In genomic region chr4:15451181-15451865, GRCh38 we compare ENCODE assay signal across 14 cellular contexts. TPM values are rescaled to one million over a fixed set of nuclear protein-coding genes. Genes with fewer than 3 reads are reported as not detected.
A peak's percentile ranks its signal among the peaks of the same experiment; 100 is the strongest.
DNase-seq lines count a peak whose midpoint lies in the region; ATAC-seq, FAIRE-seq and TF ChIP-seq lines count a peak whose summit lies in the region.
"Had no signal": no experiment of that assay in that cellular context is flagged by ENCODE, and none has a peak within 500 bp of the region (broad histone marks: within the 10 kb centered on the region; RNA-seq: fewer than 3 reads in every experiment).

No MANE protein-coding gene starts in this region.

- H3K9me1 ChIP-seq in endothelial cell of umbilical vein (replicated peaks; ENCODE audit: control insufficient read depth, extremely low read depth, insufficient read depth, low read length) = no peaks in the 10 kb centered on the region

- H3K9ac ChIP-seq in endothelial cell of umbilical vein (replicated peaks; ENCODE audit: extremely low read depth, insufficient read depth, low read length) = no peak overlapping the region

- no peak for FAIRE-seq in endothelial cell of umbilical vein (lab: Jason Lieb, UNC)
- FAIRE-seq: GM12892 had no signal

- no peak overlapping the region for H3K4me3 Mint-ChIP-seq in naive thymus-derived CD4-positive, alpha-beta T cell
- H3K4me3 Mint-ChIP-seq: activated naive CD8-positive, alpha-beta T cell treated with anti-CD3 and anti-CD28 coated beads, Interleukin-2, amount 10 ng/mL, durations not matched to agents 7 days and 5 days had no signal

- no peaks in the 10 kb centered on the region for H3K9me3 ChIP-seq in endothelial cell of umbilical vein (replicated peaks; ENCODE audit: control insufficient read depth, insufficient read depth, low read length)
- no peaks in the 10 kb centered on the region for H3K9me3 ChIP-seq in naive thymus-derived CD4-positive, alpha-beta T cell (ENCODE audit: control insufficient read depth in 2 of 3, low read length in 3 of 3)
- H3K9me3 ChIP-seq: psoas muscle had no signal

- POLR2A ChIA-PET in endothelial cell of umbilical vein (lab: Charles Lee) = no interaction called here
- POLR2A ChIA-PET in naive thymus-derived CD4-positive, alpha-beta T cell (lab: Charles Lee) = interaction anchor here (0.7 kb wide), 1 partner anchor 379 kb away, joined by 4 read pairs; no protein-coding TSS in a partner anchor

- H3K27ac ChIP-seq in endothelial cell of umbilical vein (ENCODE audit: insufficient read depth, low read depth, low read length) = no peak overlapping the region
- H3K27ac ChIP-seq in naive thymus-derived CD4-positive, alpha-beta T cell (ENCODE audit: low read depth, low read length) = no peak overlapping the region
- H3K27ac ChIP-seq: psoas muscle had no signal

- no peak overlapping the region for H3K4me2 ChIP-seq in endothelial cell of umbilical vein (ENCODE audit: insufficient read depth, low read length)

- H3K36me3 ChIP-seq in endothelial cell of umbilical vein (ENCODE audit: control insufficient read depth in 2 of 2, extremely low read depth in 1 of 2, insufficient read depth in 2 of 2, low read length in 2 of 2) = no peaks in the 10 kb centered on the region
- no peaks in the 10 kb centered on the region for H3K36me3 ChIP-seq in naive thymus-derived CD4-positive, alpha-beta T cell (ENCODE audit: control insufficient read depth in 2 of 3, insufficient read depth in 3 of 3, low read length in 3 of 3)

- ATAC-seq in naive thymus-derived CD4-positive, alpha-beta T cell = peak; percentile 53
- ATAC-seq in GM19023 (IDR thresholded peaks at IDR 0.05; ENCODE audit: unreplicated experiment) = no peak

- no peak for TF ChIP-seq CTCF in endothelial cell of umbilical vein (IDR thresholded peaks at IDR 0.05; ENCODE audit: extremely low read depth in 1 of 2, insufficient read depth in 1 of 2, low read depth in 1 of 2, low read length in 2 of 2)

- no peak overlapping the region for H3K4me3 ChIP-seq in endothelial cell of umbilical vein (replicated peaks in 1 of 3; ENCODE audit: insufficient read depth in 1 of 3, low read depth in 1 of 3, low read length in 3 of 3)
- no peak overlapping the region for H3K4me3 ChIP-seq in naive thymus-derived CD4-positive, alpha-beta T cell (ENCODE audit: low read length)
- H3K4me3 ChIP-seq: psoas muscle had no signal

- BruUV-seq in endothelial cell of umbilical vein (replicated peaks; lab: Mats Ljungman, UMichigan) = no TSS peak

- H3K27ac Mint-ChIP-seq in naive thymus-derived CD4-positive, alpha-beta T cell = no peak overlapping the region
- H3K27ac Mint-ChIP-seq: activated naive CD8-positive, alpha-beta T cell treated with anti-CD3 and anti-CD28 coated beads, Interleukin-2, amount 10 ng/mL, durations not matched to agents 7 days and 5 days had no signal

- DNase-seq in AG20443 (ENCODE audit: low spot score) (peak; percentile 8), NOMO-1 treated with dmso at 0.1 percent for 144 hours (lab: John Stamatoyannopoulos, UW; ENCODE audit: unreplicated experiment) (peak; percentile 41), endothelial cell of umbilical vein (ENCODE audit: low read depth, low spot score) (peak; percentile 11), activated gamma-delta T cell (lab: John Stamatoyannopoulos, UW) (no peak), HPDE6-E6E7 (ENCODE audit: extremely low spot score) (no peak)
- no peak for DNase-seq in naive thymus-derived CD4-positive, alpha-beta T cell
- no peak for DNase-seq in activated naive CD4-positive, alpha-beta T cell treated with Interleukin-2 at 50 U/mL for 16 hours
- DNase-seq: activated CD4-positive, CD25-positive, alpha-beta regulatory T cell; activated naive CD8-positive, alpha-beta T cell treated with anti-CD3 and anti-CD28 coated beads, Interleukin-2, amount 10 ng/mL, durations not matched to agents 7 days and 5 days; C1 segment of cervical spinal cord; NCI-H524; psoas muscle had no signal

- H3K79me2 ChIP-seq in endothelial cell of umbilical vein (ENCODE audit: control insufficient read depth, insufficient read depth, low read length) = no peaks in the 10 kb centered on the region

- peaks cover 0 to 6% (median 2%) of the 10 kb centered on the region in 11 donors for H3K9me3 Mint-ChIP-seq in naive thymus-derived CD4-positive, alpha-beta T cell
- H3K9me3 Mint-ChIP-seq: activated naive CD8-positive, alpha-beta T cell treated with anti-CD3 and anti-CD28 coated beads, Interleukin-2, amount 10 ng/mL, durations not matched to agents 7 days and 5 days had no signal

- CTCF ChIA-PET in endothelial cell of umbilical vein (lab: Charles Lee) = interaction anchor here (1.1 kb wide), 1 partner anchor 1797 kb away, joined by 5 read pairs; no protein-coding TSS in a partner anchor
- CTCF ChIA-PET in naive thymus-derived CD4-positive, alpha-beta T cell (lab: Charles Lee) = no interaction called here

- intact Hi-C loops in endothelial cell of umbilical vein (cut with micrococcal nuclease) = loop anchor here (10.0 kb wide), 1 partner anchor 447 kb away; the partner anchor contains the start of gene CPEB2
- intact Hi-C loops in naive thymus-derived CD4-positive, alpha-beta T cell (cut with micrococcal nuclease) = no loop called here

- no peaks in the 10 kb centered on the region for H3K27me3 Mint-ChIP-seq in naive thymus-derived CD4-positive, alpha-beta T cell
- H3K27me3 Mint-ChIP-seq: activated naive CD8-positive, alpha-beta T cell treated with anti-CD3 and anti-CD28 coated beads, Interleukin-2, amount 10 ng/mL, durations not matched to agents 7 days and 5 days had no signal

- dilution Hi-C loops in endothelial cell of umbilical vein (cut with MboI; ENCODE audit: extremely low pct_ligation_motif_present, low sequenced_read_pairs) = no loop called here

- H2AFZ ChIP-seq in endothelial cell of umbilical vein (ENCODE audit: low read depth, low read length) = no peak overlapping the region

- peaks cover 4% of the 10 kb centered on the region for H3K4me1 ChIP-seq in endothelial cell of umbilical vein (ENCODE audit: control insufficient read depth, extremely low read depth, insufficient read depth, low read length)
- no peaks in the 10 kb centered on the region for H3K4me1 ChIP-seq in naive thymus-derived CD4-positive, alpha-beta T cell (ENCODE audit: control insufficient read depth in 2 of 2, insufficient read depth in 2 of 2, low read length in 2 of 2)
- H3K4me1 ChIP-seq: psoas muscle had no signal

- no peaks in the 10 kb centered on the region for H4K20me1 ChIP-seq in endothelial cell of umbilical vein (replicated peaks; ENCODE audit: control insufficient read depth, extremely low read depth, insufficient read depth, low read length)

- H3K4me1 Mint-ChIP-seq in naive thymus-derived CD4-positive, alpha-beta T cell = peaks cover 0 to 16% (median 8%) of the 10 kb centered on the region in 7 donors
- H3K4me1 Mint-ChIP-seq: activated naive CD8-positive, alpha-beta T cell treated with anti-CD3 and anti-CD28 coated beads, Interleukin-2, amount 10 ng/mL, durations not matched to agents 7 days and 5 days had no signal

- peaks cover 0 to 2% of the 10 kb centered on the region in 2 experiments for H3K27me3 ChIP-seq in endothelial cell of umbilical vein (ENCODE audit: control insufficient read depth in 2 of 2, insufficient read depth in 2 of 2, low read length in 2 of 2)
- no peaks in the 10 kb centered on the region for H3K27me3 ChIP-seq in naive thymus-derived CD4-positive, alpha-beta T cell (ENCODE audit: control insufficient read depth in 2 of 2, insufficient read depth in 2 of 2, low read length in 2 of 2)

- H3K36me3 Mint-ChIP-seq in naive thymus-derived CD4-positive, alpha-beta T cell = peaks cover 0 to 3% (median 0%) of the 10 kb centered on the region in 5 donors
- H3K36me3 Mint-ChIP-seq: activated naive CD8-positive, alpha-beta T cell treated with anti-CD3 and anti-CD28 coated beads, Interleukin-2, amount 10 ng/mL, durations not matched to agents 7 days and 5 days had no signal

- no peak for TF ChIP-seq POLR2A in endothelial cell of umbilical vein (IDR thresholded peaks at IDR 0.05; ENCODE audit: low read depth, low read length)

TF ChIP-seq in endothelial cell of umbilical vein, 7 proteins besides CTCF, POLR2A, EP300 and RAD21 (continues in another document):
- no peak for TF ChIP-seq FOS (IDR thresholded peaks at IDR 0.05; ENCODE audit: borderline replicate concordance, insufficient read depth, low read length)
- TF ChIP-seq MYC (IDR thresholded peaks at IDR 0.05; ENCODE audit: low read depth, low read length) = no peak
- TF ChIP-seq GATA2 (IDR thresholded peaks at IDR 0.05; ENCODE audit: insufficient read depth, insufficient read length, low read depth, low read length) = no peak
- no peak for TF ChIP-seq JUN (IDR thresholded peaks at IDR 0.05; ENCODE audit: borderline replicate concordance, insufficient read depth, insufficient read length, low read depth)
- no peak for TF ChIP-seq MAX (IDR thresholded peaks at IDR 0.05; ENCODE audit: insufficient read depth, insufficient read length)
- no peak for TF ChIP-seq EZH2 (IDR thresholded peaks at IDR 0.05; ENCODE audit: borderline replicate concordance, low read depth, low read length, severe bottlenecking)

RNA-seq across cellular contexts. Expression of gene CC2D2A, which starts 18.4 kb away (rescaled TPM):
- total RNA-seq in endothelial cell of umbilical vein = 13.2 and 22.4 TPM in 2 replicates
- 10.2 and 10.6 TPM in 2 replicates for polyA plus RNA-seq in endothelial cell of umbilical vein
- polyA plus RNA-seq in endothelial cell of umbilical vein (2011; cell fraction: cytosol; rRNA removed) = 16.4 and 17.5 TPM in 2 replicates
- polyA plus RNA-seq in endothelial cell of umbilical vein (2011; cell fraction: nucleus; rRNA removed) = 27.5 and 30.1 TPM in 2 replicates
- 12.4 and 15.1 TPM in 2 replicates for polyA plus RNA-seq in endothelial cell of umbilical vein (2012)
- polyA minus RNA-seq in endothelial cell of umbilical vein = 14.3 and 36.2 TPM in 2 replicates
- polyA minus RNA-seq in endothelial cell of umbilical vein (2011; cell fraction: cytosol; rRNA and poly(A)+ RNA removed) = 6.0 TPM
- polyA minus RNA-seq in endothelial cell of umbilical vein (2011; cell fraction: nucleus; rRNA and poly(A)+ RNA removed) = 28.2 and 29.0 TPM in 2 replicates
- 1 to 10 TPM in 1 of 5 experiments, not detected in 4; 1.3 TPM for total RNA-seq in naive thymus-derived CD4-positive, alpha-beta T cell
- not detected for polyA plus RNA-seq in naive thymus-derived CD4-positive, alpha-beta T cell
- total RNA-seq: activated naive CD8-positive, alpha-beta T cell treated with anti-CD3 and anti-CD28 coated beads, Interleukin-2, amount 10 ng/mL, durations not matched to agents 7 days and 5 days had no signal

RNA-seq across cellular contexts. Expression of gene C1QTNF7, which starts 23.5 kb away (rescaled TPM):
- not detected in 2 replicates for total RNA-seq in endothelial cell of umbilical vein
- not detected in 2 replicates for polyA plus RNA-seq in endothelial cell of umbilical vein
- polyA plus RNA-seq in endothelial cell of umbilical vein (2011; cell fraction: cytosol; rRNA removed) = not detected in 2 replicates
- not detected in 2 replicates for polyA plus RNA-seq in endothelial cell of umbilical vein (2011; cell fraction: nucleus; rRNA removed)
- polyA plus RNA-seq in endothelial cell of umbilical vein (2012) = not detected in 2 replicates
- polyA minus RNA-seq in endothelial cell of umbilical vein = not detected in 2 replicates
- not detected for polyA minus RNA-seq in endothelial cell of umbilical vein (2011; cell fraction: cytosol; rRNA and poly(A)+ RNA removed)
- polyA minus RNA-seq in endothelial cell of umbilical vein (2011; cell fraction: nucleus; rRNA and poly(A)+ RNA removed) = not detected in 2 replicates
- total RNA-seq in naive thymus-derived CD4-positive, alpha-beta T cell = under 1 TPM in 1 of 5 experiments, not detected in 4; 0.27 TPM
- not detected for polyA plus RNA-seq in naive thymus-derived CD4-positive, alpha-beta T cell
- total RNA-seq: activated naive CD8-positive, alpha-beta T cell treated with anti-CD3 and anti-CD28 coated beads, Interleukin-2, amount 10 ng/mL, durations not matched to agents 7 days and 5 days had no signal

Comparison
In these comparisons a context has a peak if more than half of its experiments do, and no peak if none do; other contexts are left out.
1. DNase-seq: peak in AG20443 (single experiment), NOMO-1 treated with dmso at 0.1 percent for 144 hours (single experiment) and endothelial cell of umbilical vein (single experiment); none in naive thymus-derived CD4-positive, alpha-beta T cell (0 of 9), activated gamma-delta T cell (single experiment), HPDE6-E6E7 (single experiment) and activated naive CD4-positive, alpha-beta T cell treated with Interleukin-2 at 50 U/mL for 16 hours (single experiment).